Comparison of ENCODE assay signal across 13 cellular contexts in genomic region chr5:151596839-151597539, GRCh38. TPM values are rescaled to one million over a fixed set of nuclear protein-coding genes. Genes with fewer than 3 reads are reported as not detected.
DNase-seq lines count a peak whose midpoint lies in the region; ATAC-seq and TF ChIP-seq lines count a peak whose summit lies in the region.
"Had no signal": no experiment of that assay in that cellular context is flagged by ENCODE, and none has a peak within 500 bp of the region (broad histone marks: within the 10 kb centered on the region; RNA-seq: fewer than 3 reads in every experiment).

No MANE protein-coding gene starts in this region.

- peaks cover 18% of the 10 kb centered on the region for H3K4me1 ChIP-seq in mesodermal cell (ENCODE audit: control insufficient read depth, insufficient read depth, low read length, poor library complexity, severe bottlenecking)
- H3K4me1 ChIP-seq: tibial nerve had no signal

- no peaks in the 10 kb centered on the region for H3K36me3 ChIP-seq in mesodermal cell (ENCODE audit: control insufficient read depth, insufficient read depth, low read length)
- H3K36me3 ChIP-seq: tibial nerve had no signal

- no peak for TF ChIP-seq RAD21 in Ishikawa (IDR thresholded peaks at IDR 0.05; ENCODE audit: low read depth)

- H3K27ac ChIP-seq in mesodermal cell (ENCODE audit: low read depth, low read length, severe bottlenecking) = peak overlapping the region; percentile 52
- H3K27ac ChIP-seq: tibial nerve had no signal

- peak; percentile 79 for TF ChIP-seq EP300 in Ishikawa (IDR thresholded peaks at IDR 0.05; ENCODE audit: borderline replicate concordance)

- ATAC-seq in HG02981 (IDR thresholded peaks at IDR 0.05; ENCODE audit: unreplicated experiment) = no peak
- ATAC-seq: activated CD8-positive, alpha-beta T cell treated with anti-CD3 and anti-CD28 coated beads for 36 hours; naive thymus-derived CD8-positive, alpha-beta T cell had no signal

- DNase-seq in A172 (ENCODE audit: low spot score) (peak; percentile 30), glomerular visceral epithelial cell (ENCODE audit: extremely low spot score) (peak; percentile 53), NCI-H2029 (lab: John Stamatoyannopoulos, UW) (no peak), NCI-H1694 (lab: John Stamatoyannopoulos, UW) (no peak)
- no peak for DNase-seq in stimulated activated CD4-positive, alpha-beta T cell treated with anti-CD3 and anti-CD28 coated beads, Interleukin-2, amount 100 ng/mL, for 48 hours
- DNase-seq: activated CD8-positive, alpha-beta T cell treated with anti-CD3 and anti-CD28 coated beads for 36 hours; activated gamma-delta T cell treated with Interleukin-2 at 50 U/mL for 16 hours; DMS79 treated with DMSO at 0.1 percent for 48 hours; naive thymus-derived CD8-positive, alpha-beta T cell had no signal

- WGBS in mesodermal cell (ENCODE audit: insufficient coverage in 2 of 2), 2 experiments = 0% methylated on average over 1 of the region's 2 CpGs

- no peaks in the 10 kb centered on the region for H3K9me3 ChIP-seq in mesodermal cell (ENCODE audit: control insufficient read depth, low read length)
- H3K9me3 ChIP-seq: tibial nerve had no signal

- no peak overlapping the region for H3K4me3 ChIP-seq in mesodermal cell (ENCODE audit: extremely low read depth, insufficient read depth, low read length, poor library complexity, severe bottlenecking)
- H3K4me3 ChIP-seq: tibial nerve had no signal

TF ChIP-seq in Ishikawa, 13 proteins besides CTCF, POLR2A, EP300 and RAD21:
- peak; percentile 74 for TF ChIP-seq TCF12 (IDR thresholded peaks at IDR 0.05; ENCODE audit: low read depth)
- TF ChIP-seq MAX (IDR thresholded peaks at IDR 0.05) = peak; percentile 29; the same call in 1 of the 2 replicates
- TF ChIP-seq CREB1 (IDR thresholded peaks at IDR 0.05; ENCODE audit: low read depth) = no peak
- TF ChIP-seq EGR1 (IDR thresholded peaks at IDR 0.05) = no peak
- TF ChIP-seq TEAD4 (IDR thresholded peaks at IDR 0.05) = peak; percentile 98
- no peak for TF ChIP-seq TAF1 (IDR thresholded peaks at IDR 0.05; ENCODE audit: low read depth)
- TF ChIP-seq CEBPB (IDR thresholded peaks at IDR 0.05) = no peak
- TF ChIP-seq ZBTB7A (IDR thresholded peaks at IDR 0.05; ENCODE audit: low read depth) = peak; percentile 65; the same call in 1 of the 2 replicates
- TF ChIP-seq FOXM1 (IDR thresholded peaks at IDR 0.05; ENCODE audit: borderline replicate concordance, low read depth) = peak; percentile 40; the same call in 1 of the 2 replicates
- no peak for TF ChIP-seq NFIC (IDR thresholded peaks at IDR 0.05)
- TF ChIP-seq YY1 (IDR thresholded peaks at IDR 0.05; ENCODE audit: low read depth) = no peak
- TF ChIP-seq USF1 (IDR thresholded peaks at IDR 0.05) = no peak

RNA-seq across cellular contexts. Expression of gene FAT2, which starts 5.9 kb away (rescaled TPM):
- total RNA-seq in A172 (2014; rRNA removed; shearing (Covaris generic)) = 0.22 and 0.36 TPM in 2 replicates
- polyA plus RNA-seq in mesodermal cell (2013, experiment 1 of 2) = 0.07 TPM
- not detected for polyA plus RNA-seq in mesodermal cell (2013, experiment 2 of 2)
- total RNA-seq: activated CD8-positive, alpha-beta T cell treated with anti-CD3 and anti-CD28 coated beads for 36 hours; naive thymus-derived CD8-positive, alpha-beta T cell had no signal

Comparison
In these comparisons a context has a peak if more than half of its experiments do, and no peak if none do; other contexts are left out.
1. DNase-seq: peak in A172 (single experiment) and glomerular visceral epithelial cell (single experiment); none in stimulated activated CD4-positive, alpha-beta T cell treated with anti-CD3 and anti-CD28 coated beads, Interleukin-2, amount 100 ng/mL, for 48 hours (0 of 2), NCI-H2029 (single experiment) and NCI-H1694 (single experiment).